Comparison of ENCODE assay signal across 23 cellular contexts in the genomic region with DNA sequence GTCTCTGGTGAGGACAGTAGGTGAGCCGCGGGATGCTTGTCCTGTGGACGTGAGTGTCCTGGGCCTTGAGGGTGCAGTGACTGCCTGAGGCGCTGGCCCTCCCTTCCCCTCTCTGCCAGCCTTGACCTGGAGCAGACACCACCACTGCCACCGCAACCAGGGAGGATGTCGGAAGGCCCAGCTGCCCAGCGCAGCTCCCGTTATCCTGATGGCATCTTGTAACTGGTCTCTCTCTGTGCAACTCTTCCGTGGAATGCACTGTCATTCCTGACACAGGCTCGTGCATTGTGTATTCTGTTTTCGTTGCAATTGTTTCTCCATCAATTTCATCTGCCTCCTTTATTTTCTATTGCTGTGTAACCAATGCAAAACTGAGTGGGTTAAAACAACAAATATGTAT.
DNase-seq lines count a peak whose midpoint lies in the region; ATAC-seq, FAIRE-seq and TF ChIP-seq lines count a peak whose summit lies in the region.
"Had no signal": no experiment of that assay in that cellular context is flagged by ENCODE, and none has a peak within 500 bp of the region (broad histone marks: within the 10 kb centered on the region; RNA-seq: fewer than 3 reads in every experiment).

No MANE protein-coding gene starts in this region.

- H3K9me3 ChIP-seq in SK-N-SH (no peaks in the 10 kb centered on the region), H1 (ENCODE audit: insufficient read depth in 2 of 2, low read depth in 1 of 2, low read length in 1 of 2) (no peaks in the 10 kb centered on the region), neuronal stem cell (replicated peaks in 1 of 2; ENCODE audit: control insufficient read depth in 2 of 2, insufficient read depth in 1 of 2, low read depth in 1 of 2, low read length in 2 of 2) (no peaks in the 10 kb centered on the region), prostate gland (no peaks in the 10 kb centered on the region)
- H3K9me3 ChIP-seq: A549, Caco-2 had no signal

- no peak overlapping the region for H3K56ac ChIP-seq in H1 (replicated peaks; ENCODE audit: insufficient read length, low read depth, low read length)

- H3K14ac ChIP-seq in H1 (ENCODE audit: insufficient read length) (no peak overlapping the region), neuronal stem cell (ENCODE audit: low read length) (no peak overlapping the region)

- no peak for TF ChIP-seq POLR2A in H1 (IDR thresholded peaks at IDR 0.05; ENCODE audit: control extremely low read depth in 1 of 2, low read depth in 2 of 2, low read length in 2 of 2)
- TF ChIP-seq POLR2A in prostate gland (IDR thresholded peaks at IDR 0.05) = no peak

- TF ChIP-seq EP300 in SK-N-SH (IDR thresholded peaks at IDR 0.05; ENCODE audit: borderline replicate concordance in 1 of 2, low read depth in 1 of 2, low read length in 1 of 2) (peak in 1 of 2 experiments; percentile 23; a peak in 1 of 4 replicates), H1 (IDR thresholded peaks at IDR 0.05; ENCODE audit: borderline replicate concordance in 1 of 2, low read depth in 2 of 2, low read length in 2 of 2) (no peak)

- H3K18ac ChIP-seq in H1 (ENCODE audit: extremely low read depth, low read length) (no peak overlapping the region), neuronal stem cell (ENCODE audit: low read length) (peak overlapping the region; percentile 39)

- H2BK5ac ChIP-seq in H1 (ENCODE audit: low read depth, low read length) (no peak overlapping the region), neuronal stem cell (ENCODE audit: low read length) (no peak overlapping the region)

- H3K23ac ChIP-seq in H1 (ENCODE audit: insufficient read length) (no peak overlapping the region), neuronal stem cell (ENCODE audit: low read depth, low read length, poor library complexity) (no peak overlapping the region)

- H3K23me2 ChIP-seq in H1 (ENCODE audit: low read depth, low read length) = no peaks in the 10 kb centered on the region

- no peak overlapping the region for H2AK5ac ChIP-seq in H1 (ENCODE audit: low read depth, low read length)
- H2AK5ac ChIP-seq in neuronal stem cell (ENCODE audit: low read depth, low read length) = no peak overlapping the region

- H2BK12ac ChIP-seq in H1 (ENCODE audit: low read depth, low read length) (no peak overlapping the region), neuronal stem cell (ENCODE audit: low read length) (no peak overlapping the region)

- H2BK15ac ChIP-seq in H1 (ENCODE audit: low read length) = no peak overlapping the region
- H2BK15ac ChIP-seq in neuronal stem cell (ENCODE audit: low read length) = no peak overlapping the region

- H3K4ac ChIP-seq in H1 (replicated peaks; ENCODE audit: insufficient read length, low read depth, low read length) = no peak overlapping the region
- H3K4ac ChIP-seq in neuronal stem cell (ENCODE audit: low read length) = no peak overlapping the region

- H3K27me3 ChIP-seq in SK-N-SH (ENCODE audit: insufficient read depth) = no peaks in the 10 kb centered on the region
- no peaks in the 10 kb centered on the region for H3K27me3 ChIP-seq in H1 (replicated peaks in 1 of 4; ENCODE audit: control insufficient read depth in 3 of 4, extremely low read depth in 1 of 4, insufficient read depth in 3 of 4, low read length in 3 of 4)
- H3K27me3 ChIP-seq in neuronal stem cell (ENCODE audit: control insufficient read depth in 3 of 3, insufficient read depth in 3 of 3, low read depth in 1 of 3, low read length in 3 of 3) = no peaks in the 10 kb centered on the region
- peaks cover 3% of the 10 kb centered on the region for H3K27me3 ChIP-seq in prostate gland (replicated peaks; ENCODE audit: insufficient read depth)
- H3K27me3 ChIP-seq: BLaER1 treated with 17β-estradiol and CSF1 and Interleukin-3, amounts not matched to agents 10 nM and 100 nM had no signal

- H3K9ac ChIP-seq in SK-N-SH (no peak overlapping the region), H1 (replicated peaks in 1 of 4; ENCODE audit: extremely low read depth in 1 of 4, low read depth in 3 of 4, low read length in 3 of 4) (no peak overlapping the region), neuronal stem cell (ENCODE audit: low read depth, low read length, poor library complexity) (no peak overlapping the region)
- H3K9ac ChIP-seq: BLaER1 treated with 17β-estradiol and CSF1 and Interleukin-3, amounts not matched to agents 10 nM and 100 nM had no signal

- H3K27ac ChIP-seq in SK-N-SH (ENCODE audit: low read depth in 2 of 2, low read length in 1 of 2) (peak overlapping the region in 1 of 2 experiments; percentile 82; a peak in 2 of 4 replicates), H1 (ENCODE audit: low read depth, low read length) (no peak overlapping the region), neuronal stem cell (replicated peaks; ENCODE audit: low read length) (no peak overlapping the region), prostate gland (no peak overlapping the region)
- H3K27ac ChIP-seq: 22Rv1; A549; BLaER1 treated with 17β-estradiol and CSF1 and Interleukin-3, amounts not matched to agents 10 nM and 100 nM; C4-2B had no signal

- POLR2A ChIA-PET in SK-N-SH (lab: Yijun Ruan, JAX) (no interaction called here), H1 (lab: Charles Lee; ENCODE audit: partially characterized antibody) (no interaction called here)

- DNase-seq in SK-N-SH = peak; percentile 81
- DNase-seq in H1 (ENCODE audit: low read depth in 1 of 2, low spot score in 2 of 2) = no peak
- no peak for DNase-seq in neuronal stem cell (ENCODE audit: low spot score)
- no peak for DNase-seq in prostate gland (ENCODE audit: low spot score)
- no peak for DNase-seq in H4 (ENCODE audit: low spot score)
- DNase-seq: AML-193; Caco-2; Calu3; CD4-positive, alpha-beta T cell; CD8-positive, alpha-beta T cell; DMS79 treated with DMSO at 0.1 percent for 48 hours; GF-D8 had no signal

- no peaks in the 10 kb centered on the region for H3K9me2 ChIP-seq in SK-N-SH

- TF ChIP-seq RAD21 in SK-N-SH (IDR thresholded peaks at IDR 0.05; ENCODE audit: low read length) (no peak), H1 (IDR thresholded peaks at IDR 0.05 in 1 of 2, conservative IDR thresholded peaks at IDR 0.05 in 1 of 2; ENCODE audit: low read depth in 2 of 2, low read length in 2 of 2) (no peak)

- H4K8ac ChIP-seq in H1 (ENCODE audit: extremely low read depth, insufficient read depth, low read length) = peak overlapping the region; percentile 59
- H4K8ac ChIP-seq in neuronal stem cell (ENCODE audit: low read depth, low read length) = no peak overlapping the region

- intact Hi-C loops in prostate gland (cut with DNase I) = no loop called here

- H3K4me3 ChIP-seq in SK-N-SH (ENCODE audit: low read depth in 2 of 2, low read length in 1 of 2) = no peak overlapping the region
- no peak overlapping the region for H3K4me3 ChIP-seq in H1 (ENCODE audit: extremely low read depth in 1 of 4, insufficient read depth in 2 of 4, low read depth in 3 of 4, low read length in 4 of 4)
- peak overlapping the region in 1 of 2 donors; percentile 51 for H3K4me3 ChIP-seq in neuronal stem cell (ENCODE audit: low read length in 2 of 2)
- no peak overlapping the region for H3K4me3 ChIP-seq in prostate gland
- H3K4me3 ChIP-seq: A549; BLaER1 treated with 17β-estradiol and CSF1 and Interleukin-3, amounts not matched to agents 10 nM and 100 nM had no signal

- no peaks in the 10 kb centered on the region; the same call in 1 of the 2 replicates for H3K79me1 ChIP-seq in H1 (ENCODE audit: low read depth, low read length)
- H3K79me1 ChIP-seq in neuronal stem cell (ENCODE audit: low read depth, low read length) = no peaks in the 10 kb centered on the region

- H2AFZ ChIP-seq in SK-N-SH (ENCODE audit: low read depth) (no peak overlapping the region), H1 (ENCODE audit: low read length) (no peak overlapping the region), neuronal stem cell (ENCODE audit: low read length) (no peak overlapping the region)

- no peak overlapping the region for H2BK20ac ChIP-seq in H1 (ENCODE audit: low read length)

- H4K5ac ChIP-seq in H1 (ENCODE audit: insufficient read length, low read depth, low read length) = no peak overlapping the region

- H2BK120ac ChIP-seq in H1 (replicated peaks; ENCODE audit: low read depth, low read length) (no peak overlapping the region), neuronal stem cell (ENCODE audit: low read depth, low read length) (no peak overlapping the region)

- H3K36me3 ChIP-seq in SK-N-SH (replicated peaks in 1 of 2; ENCODE audit: control insufficient read depth in 1 of 2, insufficient read depth in 2 of 2, low read length in 1 of 2) (peaks cover 0 to 5% of the 10 kb centered on the region in 2 experiments), H1 (ENCODE audit: control insufficient read depth in 2 of 4, insufficient read depth in 4 of 4, low read length in 3 of 4) (no peaks in the 10 kb centered on the region), neuronal stem cell (replicated peaks in 1 of 2; ENCODE audit: control insufficient read depth in 2 of 2, insufficient read depth in 2 of 2, low read length in 2 of 2) (no peaks in the 10 kb centered on the region), prostate gland (no peaks in the 10 kb centered on the region)

- 67% methylated on average over 7 of the region's 11 CpGs for WGBS in SK-N-SH (ENCODE audit: low lambda C conversion rate)
- 91% methylated on average over 11 of the region's 11 CpGs; no CpG with 5 or more reads in 1 of the 2 experiments for WGBS in H1 (ENCODE audit: extremely low coverage in 1 of 2, insufficient coverage in 1 of 2, insufficient read length in 1 of 2, insufficient replicate concordance in 2 of 2, low coverage in 1 of 2, low lambda C conversion rate in 2 of 2, missing lambda C conversion rate in 1 of 2), 2 experiments
- no CpG with 5 or more reads among the region's 11 CpGs for WGBS in neuronal stem cell (ENCODE audit: extremely low coverage in 2 of 2, insufficient read length in 2 of 2, insufficient replicate concordance in 1 of 2), 2 donors
- WGBS in prostate gland = 85% methylated on average over 11 of the region's 11 CpGs

- H3K4me2 ChIP-seq in SK-N-SH (no peak overlapping the region), H1 (ENCODE audit: insufficient read depth in 1 of 2, low read depth in 2 of 2, low read length in 2 of 2) (no peak overlapping the region), neuronal stem cell (ENCODE audit: insufficient read depth, low read length, poor library complexity, severe bottlenecking) (no peak overlapping the region)
- H3K4me2 ChIP-seq: A549; BLaER1 treated with 17β-estradiol and CSF1 and Interleukin-3, amounts not matched to agents 10 nM and 100 nM had no signal

- TF ChIP-seq CTCF in SK-N-SH (IDR thresholded peaks at IDR 0.05) (no peak), H1 (IDR thresholded peaks at IDR 0.05; ENCODE audit: control extremely low read depth in 1 of 3, insufficient read depth in 1 of 3, low read depth in 1 of 3, low read length in 3 of 3) (no peak), prostate gland (IDR thresholded peaks at IDR 0.05) (no peak)

- no peaks in the 10 kb centered on the region for H4K20me1 ChIP-seq in SK-N-SH (ENCODE audit: insufficient read depth)
- no peaks in the 10 kb centered on the region for H4K20me1 ChIP-seq in H1 (replicated peaks in 1 of 2; ENCODE audit: control insufficient read depth in 1 of 2, insufficient read depth in 2 of 2, low read length in 2 of 2)

- no peak overlapping the region for H4K91ac ChIP-seq in H1 (replicated peaks; ENCODE audit: insufficient read length, low read length)
- no peak overlapping the region for H4K91ac ChIP-seq in neuronal stem cell (ENCODE audit: low read depth, low read length, poor library complexity)

- ATAC-seq in SK-N-SH treated with all-trans-retinoic acid at 6 μM for 48 hours (no peak), GM18867 (IDR thresholded peaks at IDR 0.05; ENCODE audit: unreplicated experiment) (no peak)
- ATAC-seq: A549; CD8-positive, alpha-beta T cell had no signal

- CTCF ChIA-PET in SK-N-SH (lab: Yijun Ruan, JAX) = interaction anchor here (0.8 to 1.3 kb wide), 3 partner anchors 12 to 59 kb away, joined by 3 read pairs; no protein-coding TSS in a partner anchor
- CTCF ChIA-PET in H1 (lab: Charles Lee; ENCODE audit: partially characterized antibody) = no interaction called here

- no peak for FAIRE-seq in H1 (lab: Jason Lieb, UNC)
- FAIRE-seq: A549, D721Med, G401.6, GM12891, GM18507, GM19239 had no signal

- H3K4me1 ChIP-seq in SK-N-SH (ENCODE audit: control insufficient read depth in 1 of 2, insufficient read depth in 2 of 2, low read depth in 1 of 2, low read length in 1 of 2) (peaks cover 2 to 48% of the 10 kb centered on the region in 2 experiments; a peak in 2 of 4 replicates), H1 (replicated peaks in 1 of 4; ENCODE audit: control insufficient read depth in 3 of 4, insufficient read depth in 4 of 4, low read length in 3 of 4) (no peaks in the 10 kb centered on the region), neuronal stem cell (ENCODE audit: control insufficient read depth in 2 of 2, insufficient read depth in 1 of 2, low read depth in 1 of 2, low read length in 2 of 2) (peaks cover 0 to 6% of the 10 kb centered on the region in 2 donors), prostate gland (replicated peaks) (no peaks in the 10 kb centered on the region)
- H3K4me1 ChIP-seq: A549, Caco-2 had no signal

- no peaks in the 10 kb centered on the region for H3K79me2 ChIP-seq in SK-N-SH (ENCODE audit: insufficient read depth)
- no peaks in the 10 kb centered on the region for H3K79me2 ChIP-seq in H1 (ENCODE audit: control insufficient read depth in 1 of 2, insufficient read depth in 2 of 2, low read length in 2 of 2)

- H3F3A ChIP-seq in SK-N-SH (replicated peaks; ENCODE audit: insufficient read depth) = no peaks in the 10 kb centered on the region
